Comparison of ENCODE assay signal across 26 cellular contexts in the genomic region with DNA sequence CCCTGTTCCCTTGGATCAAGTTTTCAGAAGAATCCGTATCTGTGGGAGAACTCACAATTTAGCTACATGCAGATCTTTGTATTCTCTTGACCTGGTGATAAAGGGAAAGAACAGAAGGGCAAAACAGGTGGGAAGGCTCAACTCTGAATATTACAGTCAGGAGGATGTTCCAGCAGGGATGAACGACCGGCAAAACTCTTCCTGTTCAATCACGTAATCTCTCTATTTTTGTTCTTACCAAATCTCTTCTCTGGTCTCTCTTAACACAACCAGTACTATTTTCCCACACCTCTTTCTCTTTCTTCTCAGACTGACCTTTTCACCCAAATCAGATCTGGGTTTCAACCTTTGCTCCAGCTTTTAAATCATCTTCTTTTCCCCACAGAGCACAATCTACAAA.
A peak's percentile ranks its signal among the peaks of the same experiment; 100 is the strongest.
DNase-seq lines count a peak whose midpoint lies in the region; ATAC-seq, FAIRE-seq and TF ChIP-seq lines count a peak whose summit lies in the region.
"Had no signal": no experiment of that assay in that cellular context is flagged by ENCODE, and none has a peak within 500 bp of the region (broad histone marks: within the 10 kb centered on the region; RNA-seq: fewer than 3 reads in every experiment).

No MANE protein-coding gene starts in this region.

- H3K4me2 ChIP-seq in GM12878 (ENCODE audit: control insufficient read depth, insufficient read depth), result no peak overlapping the region
- H3K4me2 ChIP-seq in neuronal stem cell (ENCODE audit: insufficient read depth, low read length, poor library complexity, severe bottlenecking), result no peak overlapping the region
- H3K4me2 ChIP-seq: BLaER1 had no signal

- peaks cover 6% of the 10 kb centered on the region in 2 donors for H3K4me1 Mint-ChIP-seq in natural killer cell treated with Interleukin-12 subunit alpha and Interleukin-12 subunit beta and Interleukin-15 and Interleukin-18, amount 100 ng/mL, for 72 hours (ENCODE audit: low read depth in 2 of 2)

- no peak overlapping the region for H4K91ac ChIP-seq in neuronal stem cell (ENCODE audit: low read depth, low read length, poor library complexity)

- no peak overlapping the region for H3K23ac ChIP-seq in neuronal stem cell (ENCODE audit: low read depth, low read length, poor library complexity)

- no peak for TF ChIP-seq EP300 in GM12878 (IDR thresholded peaks at IDR 0.05; ENCODE audit: borderline replicate concordance in 1 of 2, control insufficient read depth in 1 of 2, low read depth in 2 of 2, low read length in 2 of 2)

- H2AK5ac ChIP-seq in neuronal stem cell (ENCODE audit: low read depth, low read length), result no peak overlapping the region

- H3K9me3 Mint-ChIP-seq in natural killer cell treated with Interleukin-12 subunit alpha and Interleukin-12 subunit beta and Interleukin-15 and Interleukin-18, amount 100 ng/mL, for 72 hours, result no peaks in the 10 kb centered on the region
- H3K9me3 Mint-ChIP-seq: CD4-positive, alpha-beta T cell had no signal

- H4K20me1 ChIP-seq in GM12878 (ENCODE audit: control insufficient read depth, insufficient read depth), result no peaks in the 10 kb centered on the region
- H4K20me1 ChIP-seq: BLaER1 had no signal

- TF ChIP-seq CTCF in GM12878 (IDR thresholded peaks at IDR 0.05 in 2 of 3, conservative IDR thresholded peaks at IDR 0.05 in 1 of 3; ENCODE audit: control insufficient read depth in 2 of 3, extremely low read depth in 1 of 3, insufficient read depth in 1 of 3, low read depth in 3 of 3, low read length in 3 of 3), result no peak
- TF ChIP-seq CTCF in right lobe of liver (IDR thresholded peaks at IDR 0.05), result no peak

- H3K36me3 ChIP-seq in GM12878 (ENCODE audit: control insufficient read depth in 2 of 2, insufficient read depth in 2 of 2, low read length in 1 of 2) (no peaks in the 10 kb centered on the region), neuronal stem cell (replicated peaks in 1 of 2; ENCODE audit: control insufficient read depth in 2 of 2, insufficient read depth in 2 of 2, low read length in 2 of 2) (no peaks in the 10 kb centered on the region), right lobe of liver (no peaks in the 10 kb centered on the region)
- H3K36me3 ChIP-seq: BLaER1 had no signal

- H3K27ac Mint-ChIP-seq in natural killer cell treated with Interleukin-12 subunit alpha and Interleukin-12 subunit beta and Interleukin-15 and Interleukin-18, amount 100 ng/mL, for 72 hours, result no peak overlapping the region
- H3K27ac Mint-ChIP-seq: CD4-positive, alpha-beta T cell had no signal

- DNase-seq in GM12878 (ENCODE audit: low read depth, low spot score) (no peak), left kidney (ENCODE audit: low read depth, low spot score) (peak; percentile 37), neuronal stem cell (ENCODE audit: low spot score) (no peak), right lobe of liver (no peak), NCI-H146 treated with DMSO at 0.1 percent for 48 hours (lab: John Stamatoyannopoulos, UW; ENCODE audit: unreplicated experiment) (no peak), NCI-H187 treated with DMSO at 0.1 percent for 48 hours (lab: John Stamatoyannopoulos, UW) (no peak)
- DNase-seq in natural killer cell treated with Interleukin-12 subunit alpha and Interleukin-12 subunit beta and Interleukin-15 and Interleukin-18, amount 100 ng/mL, for 72 hours (ENCODE audit: low spot score), result no peak
- DNase-seq: CD4-positive, alpha-beta T cell; COR-L47; DND-41; GOT3; KG1; NCI-H1092; NCI-H1436; NCI-H2029; NCI-H2227 treated with DMSO at 0.1 percent for 48 hours; NCI-H510A treated with DMSO at 0.1 percent for 48 hours; NCI-H748 treated with DMSO at 0.1 percent for 48 hours; NK-92 treated with Interleukin-12 subunit alpha and Interleukin-12 subunit beta, amount 100 ng/mL, for 24 hours; SHP77 treated with DMSO at 0.1 percent for 48 hours had no signal

- H3K4me1 ChIP-seq in GM12878 (ENCODE audit: control insufficient read depth, insufficient read depth, low read length) (peaks cover 7% of the 10 kb centered on the region), neuronal stem cell (ENCODE audit: control insufficient read depth in 2 of 2, insufficient read depth in 1 of 2, low read depth in 1 of 2, low read length in 2 of 2) (peaks cover 38 to 60% of the 10 kb centered on the region in 2 donors), right lobe of liver (no peaks in the 10 kb centered on the region)
- H3K4me1 ChIP-seq: BLaER1 had no signal

- H3K14ac ChIP-seq in neuronal stem cell (ENCODE audit: low read length), result no peak overlapping the region

- in situ Hi-C loops in GM12878 (cut with MboI), result no loop called here

- WGBS in GM12878 (ENCODE audit: insufficient coverage, insufficient replicate concordance, low lambda C conversion rate, missing lambda C conversion rate), result 84% methylated on average over 4 of the region's 4 CpGs
- no CpG with 5 or more reads among the region's 4 CpGs for WGBS in neuronal stem cell (ENCODE audit: extremely low coverage in 2 of 2, insufficient read length in 2 of 2, insufficient replicate concordance in 1 of 2), 2 donors
- WGBS in right lobe of liver (ENCODE audit: insufficient coverage, low coverage, low lambda C conversion rate, missing lambda C conversion rate), result 73% methylated on average over 4 of the region's 4 CpGs

- peak overlapping the region; percentile 45 for H3K18ac ChIP-seq in neuronal stem cell (ENCODE audit: low read length)

- H3K36me3 Mint-ChIP-seq in natural killer cell treated with Interleukin-12 subunit alpha and Interleukin-12 subunit beta and Interleukin-15 and Interleukin-18, amount 100 ng/mL, for 72 hours, result no peaks in the 10 kb centered on the region

- H3K27ac ChIP-seq in GM12878 (ENCODE audit: control insufficient read depth, insufficient read depth) (no peak overlapping the region), neuronal stem cell (replicated peaks; ENCODE audit: low read length) (no peak overlapping the region), right lobe of liver (no peak overlapping the region)
- H3K27ac ChIP-seq: BLaER1, HL-60, RWPE1 had no signal

- H3K79me1 ChIP-seq in neuronal stem cell (ENCODE audit: low read depth, low read length), result no peaks in the 10 kb centered on the region

- no peaks in the 10 kb centered on the region for H3K27me3 Mint-ChIP-seq in natural killer cell treated with Interleukin-12 subunit alpha and Interleukin-12 subunit beta and Interleukin-15 and Interleukin-18, amount 100 ng/mL, for 72 hours
- H3K27me3 Mint-ChIP-seq: CD4-positive, alpha-beta T cell had no signal

- no peak overlapping the region for H2BK15ac ChIP-seq in neuronal stem cell (ENCODE audit: low read length)

- POLR2A ChIA-PET in GM12878 (lab: Charles Lee), result interaction anchor here (0.6 kb wide), 1 partner anchor 36 kb away, joined by 5 read pairs; no protein-coding TSS in a partner anchor

- no peak overlapping the region for H4K8ac ChIP-seq in neuronal stem cell (ENCODE audit: low read depth, low read length)

- H2BK12ac ChIP-seq in neuronal stem cell (ENCODE audit: low read length), result no peak overlapping the region

- ATAC-seq in GM12878 (no peak), right lobe of liver (no peak)
- no peak for ATAC-seq in natural killer cell treated with Interleukin-12 subunit alpha and Interleukin-12 subunit beta and Interleukin-15 and Interleukin-18, amount 100 ng/mL, for 72 hours
- ATAC-seq: HCT116, HepG2 had no signal

- CTCF ChIA-PET in GM12878 (lab: Yijun Ruan, JAX), result interaction anchor here (0.6 to 1.8 kb wide), 3 partner anchors 9 to 27 kb away, joined by 3 read pairs; no protein-coding TSS in a partner anchor

- intact Hi-C loops in GM12878 (cut with micrococcal nuclease; ENCODE audit: unreplicated experiment) (no loop called here), right lobe of liver (cut with DNase I) (no loop called here)

- TF ChIP-seq POLR2A in GM12878 (IDR thresholded peaks at IDR 0.05; ENCODE audit: low read depth, low read length) (no peak), right lobe of liver (IDR thresholded peaks at IDR 0.05) (no peak)

- no TSS peak for BruUV-seq in GM12878 (replicated peaks; lab: Mats Ljungman, UMichigan)

- H3K9ac ChIP-seq in GM12878 (ENCODE audit: control insufficient read depth, insufficient read depth, low read length) (no peak overlapping the region), neuronal stem cell (ENCODE audit: low read depth, low read length, poor library complexity) (no peak overlapping the region)
- H3K9ac ChIP-seq: BLaER1 had no signal

- no peak for TF ChIP-seq RAD21 in GM12878 (IDR thresholded peaks at IDR 0.05; ENCODE audit: insufficient read depth, low read depth, low read length)

- no peak overlapping the region for H2BK5ac ChIP-seq in neuronal stem cell (ENCODE audit: low read length)

- no peak overlapping the region for H2BK120ac ChIP-seq in neuronal stem cell (ENCODE audit: low read depth, low read length)

- H3K9me3 ChIP-seq in GM12878 (replicated peaks; ENCODE audit: control insufficient read depth, insufficient read depth, low read length) (no peaks in the 10 kb centered on the region), neuronal stem cell (replicated peaks in 1 of 2; ENCODE audit: control insufficient read depth in 2 of 2, insufficient read depth in 1 of 2, low read depth in 1 of 2, low read length in 2 of 2) (no peaks in the 10 kb centered on the region), right lobe of liver (no peaks in the 10 kb centered on the region)
- H3K9me3 ChIP-seq: BLaER1 had no signal

- no peaks in the 10 kb centered on the region for H3K27me3 ChIP-seq in GM12878 (replicated peaks in 1 of 2; ENCODE audit: control insufficient read depth in 2 of 2, insufficient read depth in 2 of 2, low read length in 1 of 2)
- no peaks in the 10 kb centered on the region for H3K27me3 ChIP-seq in neuronal stem cell (ENCODE audit: control insufficient read depth in 3 of 3, insufficient read depth in 3 of 3, low read depth in 1 of 3, low read length in 3 of 3)
- no peaks in the 10 kb centered on the region for H3K27me3 ChIP-seq in right lobe of liver
- H3K27me3 ChIP-seq: BLaER1 had no signal

- SMC1A ChIA-PET in GM12878 (lab: Charles Lee; ENCODE audit: uncharacterized antibody, unreplicated experiment), result interaction anchor here (1.1 kb wide), 1 partner anchor 39 kb away, joined by 4 read pairs; no protein-coding TSS in a partner anchor

- H3K4me3 ChIP-seq in GM12878, result no peak overlapping the region
- H3K4me3 ChIP-seq in neuronal stem cell (ENCODE audit: low read length in 2 of 2), result no peak overlapping the region
- H3K4me3 ChIP-seq in right lobe of liver, result no peak overlapping the region
- H3K4me3 ChIP-seq: BLaER1 had no signal

- FAIRE-seq in GM12878 (lab: Jason Lieb, UNC), result peak; percentile 59
- FAIRE-seq: GM12892, HepG2 had no signal

- RAD21 ChIA-PET in GM12878 (lab: Charles Lee; ENCODE audit: unreplicated experiment), result no interaction called here

- no peaks in the 10 kb centered on the region for H3K79me2 ChIP-seq in GM12878 (ENCODE audit: control insufficient read depth, insufficient read depth, low read length)

- H3K4ac ChIP-seq in neuronal stem cell (ENCODE audit: low read length), result no peak overlapping the region

- H2AFZ ChIP-seq in GM12878 (ENCODE audit: control insufficient read depth, low read depth, low read length) (no peak overlapping the region), neuronal stem cell (ENCODE audit: low read length) (no peak overlapping the region)

- no peak overlapping the region for H3K4me3 Mint-ChIP-seq in natural killer cell treated with Interleukin-12 subunit alpha and Interleukin-12 subunit beta and Interleukin-15 and Interleukin-18, amount 100 ng/mL, for 72 hours
- H3K4me3 Mint-ChIP-seq: CD4-positive, alpha-beta T cell had no signal

TF ChIP-seq in GM12878, 131 proteins besides CTCF, POLR2A, EP300 and RAD21 (continues in another document):
- no peak for TF ChIP-seq JUNB (IDR thresholded peaks at IDR 0.05)
